In genomic region chr9:98797491-98797890, GRCh38 we compare ENCODE assay signal across 13 cellular contexts. TPM values are rescaled to one million over a fixed set of nuclear protein-coding genes. Genes with fewer than 3 reads are reported as not detected.
DNase-seq lines count a peak whose midpoint lies in the region; ATAC-seq and TF ChIP-seq lines count a peak whose summit lies in the region.
"Had no signal": no experiment of that assay in that cellular context is flagged by ENCODE, and none has a peak within 500 bp of the region (broad histone marks: within the 10 kb centered on the region; RNA-seq: fewer than 3 reads in every experiment).

No MANE protein-coding gene starts in this region.

- ATAC-seq in activated CD4-positive, alpha-beta T cell treated with anti-CD3 and anti-CD28 coated beads for 36 hours: no peak
- no peak for ATAC-seq in naive thymus-derived CD8-positive, alpha-beta T cell
- ATAC-seq in HG02885 (IDR thresholded peaks at IDR 0.05; ENCODE audit: poor library complexity, unreplicated experiment) (no peak), GM18520 (IDR thresholded peaks at IDR 0.05; ENCODE audit: unreplicated experiment) (no peak)

- H3K4me1 ChIP-seq in CD4-positive, alpha-beta memory T cell (ENCODE audit: insufficient read depth, low read length): peaks cover 16% of the 10 kb centered on the region

- no peak for TF ChIP-seq CTCF in GM13976 (IDR thresholded peaks at IDR 0.05; ENCODE audit: borderline replicate concordance, control extremely low read depth, extremely low read depth, insufficient read depth, missing control alignments)

- H3K9me3 Mint-ChIP-seq in activated CD4-positive, alpha-beta T cell treated with anti-CD3 and anti-CD28 coated beads for 36 hours (ENCODE audit: low read depth): peaks cover 10% of the 10 kb centered on the region
- peaks cover 0 to 13% (median 8%) of the 10 kb centered on the region in 8 donors for H3K9me3 Mint-ChIP-seq in CD4-positive, alpha-beta memory T cell
- peaks cover 16% of the 10 kb centered on the region for H3K9me3 Mint-ChIP-seq in activated T-helper 1 cell treated with anti-CD3 and anti-CD28 coated beads, Interleukin-12 subunit alpha, Interleukin-12 subunit beta, Interleukin-2, Interleukin-4 antibody, amounts not matched to agents 30 ng/mL and 10 ng/mL and 1 ng/mL, durations not matched to agents 14 hours and 24 hours and 36 hours
- peaks cover 0 to 13% (median 3%) of the 10 kb centered on the region in 9 donors for H3K9me3 Mint-ChIP-seq in naive thymus-derived CD8-positive, alpha-beta T cell

- peaks cover 3% of the 10 kb centered on the region for H3K27me3 ChIP-seq in CD4-positive, alpha-beta memory T cell (ENCODE audit: insufficient read depth, low read length)
- H3K27me3 ChIP-seq: tibial nerve had no signal

- no peak overlapping the region for H3K27ac Mint-ChIP-seq in activated CD4-positive, alpha-beta T cell treated with anti-CD3 and anti-CD28 coated beads for 36 hours
- H3K27ac Mint-ChIP-seq in CD4-positive, alpha-beta memory T cell: peak overlapping the region in 2 of 7 donors; percentile 32 to 81
- H3K27ac Mint-ChIP-seq in activated T-helper 1 cell treated with anti-CD3 and anti-CD28 coated beads, Interleukin-12 subunit alpha, Interleukin-12 subunit beta, Interleukin-2, Interleukin-4 antibody, amounts not matched to agents 30 ng/mL and 10 ng/mL and 1 ng/mL, durations not matched to agents 14 hours and 24 hours and 36 hours: no peak overlapping the region
- peak overlapping the region in 4 of 10 donors; percentile 53 to 83 (median 62) for H3K27ac Mint-ChIP-seq in naive thymus-derived CD8-positive, alpha-beta T cell

- in situ Hi-C loops in GM13976 (cut with MboI; ENCODE audit: low sequenced_read_pairs, unreplicated experiment): no loop called here

- H3K36me3 ChIP-seq in CD4-positive, alpha-beta memory T cell (ENCODE audit: insufficient read depth, low read length): no peaks in the 10 kb centered on the region
- H3K36me3 ChIP-seq: tibial nerve had no signal

- CTCF ChIA-PET in activated CD4-positive, alpha-beta T cell treated with anti-CD3 and anti-CD28 coated beads for 36 hours (lab: Charles Lee): interaction anchor here (0.7 to 8.9 kb wide), 4 partner anchors 10 to 339 kb away, joined by 3 to 57 read pairs (median 3); partner anchors contain the start of gene GALNT12
- CTCF ChIA-PET in CD4-positive, alpha-beta memory T cell (lab: Charles Lee; ENCODE audit: partially characterized antibody): interaction anchor here (0.9 to 1.6 kb wide), 3 partner anchors 9 to 450 kb away, joined by 3 to 12 read pairs (median 4); partner anchors contain the start of gene GALNT12

- intact Hi-C loops in activated CD4-positive, alpha-beta T cell treated with anti-CD3 and anti-CD28 coated beads for 36 hours (cut with DNase I, micrococcal nuclease): loop anchor here (5.0 to 10.0 kb wide), 6 partner anchors 603 to 1630 kb away; partner anchors contain the start of genes CORO2A (in 1 of the 2), MSANTD3 (in 1 of the 2), NANS (in 1 of the 2) and NR4A3 (in 1 of the 2)
- intact Hi-C loops in CD4-positive, alpha-beta memory T cell (cut with micrococcal nuclease): loop anchor here (5.0 to 10.0 kb wide), 3 partner anchors 1025 to 1637 kb away; partner anchors contain the start of genes NR4A3 and XPA
- intact Hi-C loops in activated T-helper 1 cell treated with anti-CD3 and anti-CD28 coated beads, Interleukin-12 subunit alpha, Interleukin-12 subunit beta, Interleukin-2, Interleukin-4 antibody, amounts not matched to agents 30 ng/mL and 10 ng/mL and 1 ng/mL, durations not matched to agents 14 hours and 24 hours and 36 hours (cut with micrococcal nuclease): no loop called here

- H3K4me1 Mint-ChIP-seq in activated CD4-positive, alpha-beta T cell treated with anti-CD3 and anti-CD28 coated beads for 36 hours: peaks cover 17% of the 10 kb centered on the region
- peaks cover 17 to 41% (median 25%) of the 10 kb centered on the region in 4 donors for H3K4me1 Mint-ChIP-seq in CD4-positive, alpha-beta memory T cell
- H3K4me1 Mint-ChIP-seq in activated T-helper 1 cell treated with anti-CD3 and anti-CD28 coated beads, Interleukin-12 subunit alpha, Interleukin-12 subunit beta, Interleukin-2, Interleukin-4 antibody, amounts not matched to agents 30 ng/mL and 10 ng/mL and 1 ng/mL, durations not matched to agents 14 hours and 24 hours and 36 hours (ENCODE audit: low read depth): peaks cover 16% of the 10 kb centered on the region
- H3K4me1 Mint-ChIP-seq in naive thymus-derived CD8-positive, alpha-beta T cell: peaks cover 18 to 29% (median 27%) of the 10 kb centered on the region in 4 donors

- H3K9me3 ChIP-seq in CD4-positive, alpha-beta memory T cell (ENCODE audit: control insufficient read depth in 1 of 2, low read length in 2 of 2): no peaks in the 10 kb centered on the region

- POLR2A ChIA-PET in activated CD4-positive, alpha-beta T cell treated with anti-CD3 and anti-CD28 coated beads for 36 hours (lab: Charles Lee): interaction anchor here (0.8 kb wide), 1 partner anchor 10 kb away, joined by 3 read pairs; the partner anchor contains the start of gene GALNT12
- POLR2A ChIA-PET in CD4-positive, alpha-beta memory T cell (lab: Charles Lee; ENCODE audit: partially characterized antibody): interaction anchor here (3.5 kb wide), 1 partner anchor 10 kb away, joined by 23 read pairs; the partner anchor contains the start of gene GALNT12
- POLR2A ChIA-PET in naive thymus-derived CD8-positive, alpha-beta T cell (lab: Charles Lee): interaction anchor here (3.4 kb wide), 1 partner anchor 10 kb away, joined by 19 read pairs; the partner anchor contains the start of gene GALNT12

- H3K27me3 Mint-ChIP-seq in activated CD4-positive, alpha-beta T cell treated with anti-CD3 and anti-CD28 coated beads for 36 hours: no peaks in the 10 kb centered on the region
- peaks cover 3 to 6% of the 10 kb centered on the region in 2 donors for H3K27me3 Mint-ChIP-seq in CD4-positive, alpha-beta memory T cell
- peaks cover 20% of the 10 kb centered on the region for H3K27me3 Mint-ChIP-seq in activated T-helper 1 cell treated with anti-CD3 and anti-CD28 coated beads, Interleukin-12 subunit alpha, Interleukin-12 subunit beta, Interleukin-2, Interleukin-4 antibody, amounts not matched to agents 30 ng/mL and 10 ng/mL and 1 ng/mL, durations not matched to agents 14 hours and 24 hours and 36 hours (ENCODE audit: insufficient read depth)
- peaks cover 0 to 6% (median 2%) of the 10 kb centered on the region in 5 donors for H3K27me3 Mint-ChIP-seq in naive thymus-derived CD8-positive, alpha-beta T cell

- no peak overlapping the region for H3K27ac ChIP-seq in CD4-positive, alpha-beta memory T cell (ENCODE audit: low read depth, low read length)

- H3K4me3 Mint-ChIP-seq in activated CD4-positive, alpha-beta T cell treated with anti-CD3 and anti-CD28 coated beads for 36 hours: peak overlapping the region; percentile 77
- peak overlapping the region; percentile 55 to 91 (median 86) for H3K4me3 Mint-ChIP-seq in CD4-positive, alpha-beta memory T cell
- H3K4me3 Mint-ChIP-seq in activated T-helper 1 cell treated with anti-CD3 and anti-CD28 coated beads, Interleukin-12 subunit alpha, Interleukin-12 subunit beta, Interleukin-2, Interleukin-4 antibody, amounts not matched to agents 30 ng/mL and 10 ng/mL and 1 ng/mL, durations not matched to agents 14 hours and 24 hours and 36 hours: peak overlapping the region; percentile 84
- peak overlapping the region; percentile 58 to 97 (median 86) for H3K4me3 Mint-ChIP-seq in naive thymus-derived CD8-positive, alpha-beta T cell

- H3K4me3 ChIP-seq in CD4-positive, alpha-beta memory T cell (ENCODE audit: low read length in 2 of 2): no peak overlapping the region

- DNase-seq in activated CD4-positive, alpha-beta T cell treated with anti-CD3 and anti-CD28 coated beads for 36 hours: no peak
- DNase-seq in activated CD4-positive, alpha-beta T cell treated with anti-CD3 and anti-CD28 coated beads, Interleukin-2, amount 50 U/mL, for 4 hours: no peak
- DNase-seq in CD4-positive, alpha-beta memory T cell: no peak
- no peak for DNase-seq in activated T-helper 1 cell treated with anti-CD3 and anti-CD28 coated beads, Interleukin-12 subunit alpha, Interleukin-12 subunit beta, Interleukin-2, Interleukin-4 antibody, amounts not matched to agents 30 ng/mL and 10 ng/mL and 1 ng/mL, durations not matched to agents 14 hours and 24 hours and 36 hours (ENCODE audit: low spot score)
- DNase-seq in naive thymus-derived CD8-positive, alpha-beta T cell: no peak
- no peak for DNase-seq in GM13976 (ENCODE audit: low spot score)
- DNase-seq: DMS79 treated with DMSO at 0.1 percent for 48 hours, NCI-H1092 treated with DMSO at 0.1 percent for 48 hours, NCI-H2107, NCI-H69 had no signal

- H3K36me3 Mint-ChIP-seq in activated CD4-positive, alpha-beta T cell treated with anti-CD3 and anti-CD28 coated beads for 36 hours (ENCODE audit: low read depth): peaks cover 3% of the 10 kb centered on the region
- H3K36me3 Mint-ChIP-seq in CD4-positive, alpha-beta memory T cell: no peaks in the 10 kb centered on the region
- H3K36me3 Mint-ChIP-seq in activated T-helper 1 cell treated with anti-CD3 and anti-CD28 coated beads, Interleukin-12 subunit alpha, Interleukin-12 subunit beta, Interleukin-2, Interleukin-4 antibody, amounts not matched to agents 30 ng/mL and 10 ng/mL and 1 ng/mL, durations not matched to agents 14 hours and 24 hours and 36 hours (ENCODE audit: low read depth): peaks cover 4% of the 10 kb centered on the region
- peaks cover 0 to 10% (median 8%) of the 10 kb centered on the region in 3 donors for H3K36me3 Mint-ChIP-seq in naive thymus-derived CD8-positive, alpha-beta T cell

RNA-seq across cellular contexts. Expression of gene ANKS6, which starts 1.1 kb away (rescaled TPM):
- total RNA-seq in activated CD4-positive, alpha-beta T cell treated with anti-CD3 and anti-CD28 coated beads for 36 hours: 10 to 100 TPM; 15.8 to 17.4 TPM
- total RNA-seq in CD4-positive, alpha-beta memory T cell: 10 to 100 TPM; 10.1 to 12.2 TPM
- polyA plus RNA-seq in CD4-positive, alpha-beta memory T cell: 1 to 10 TPM; 2.5 to 9.2 TPM
- 10.6 and 11.1 TPM in 2 replicates for total RNA-seq in activated T-helper 1 cell treated with anti-CD3 and anti-CD28 coated beads, Interleukin-12 subunit alpha, Interleukin-12 subunit beta, Interleukin-2, Interleukin-4 antibody, amounts not matched to agents 30 ng/mL and 10 ng/mL and 1 ng/mL, durations not matched to agents 14 hours and 24 hours and 36 hours
- total RNA-seq in naive thymus-derived CD8-positive, alpha-beta T cell: 10 to 100 TPM; 14.6 to 18.1 TPM
- 10 to 100 TPM in 1 of 3 donors, 1 to 10 TPM in 2; 6.3 to 12.7 (median 6.4) TPM for polyA plus RNA-seq in naive thymus-derived CD8-positive, alpha-beta T cell

RNA-seq across cellular contexts. Expression of gene GALNT12, which starts 10.0 kb away (rescaled TPM):
- 10 to 100 TPM; 10.2 to 12.7 TPM for total RNA-seq in activated CD4-positive, alpha-beta T cell treated with anti-CD3 and anti-CD28 coated beads for 36 hours
- 10 to 100 TPM; 11.1 to 13.8 TPM for total RNA-seq in CD4-positive, alpha-beta memory T cell
- 1 to 10 TPM; 3.1 to 6.1 TPM for polyA plus RNA-seq in CD4-positive, alpha-beta memory T cell
- total RNA-seq in activated T-helper 1 cell treated with anti-CD3 and anti-CD28 coated beads, Interleukin-12 subunit alpha, Interleukin-12 subunit beta, Interleukin-2, Interleukin-4 antibody, amounts not matched to agents 30 ng/mL and 10 ng/mL and 1 ng/mL, durations not matched to agents 14 hours and 24 hours and 36 hours: 2.3 and 2.5 TPM in 2 replicates
- total RNA-seq in naive thymus-derived CD8-positive, alpha-beta T cell: 1 to 10 TPM; 8.7 to 9.3 TPM
- polyA plus RNA-seq in naive thymus-derived CD8-positive, alpha-beta T cell: 1 to 10 TPM; 4.6 to 8.4 (median 8.1) TPM
